ENCODE assay signal across 8 cellular contexts in the genomic region with DNA sequence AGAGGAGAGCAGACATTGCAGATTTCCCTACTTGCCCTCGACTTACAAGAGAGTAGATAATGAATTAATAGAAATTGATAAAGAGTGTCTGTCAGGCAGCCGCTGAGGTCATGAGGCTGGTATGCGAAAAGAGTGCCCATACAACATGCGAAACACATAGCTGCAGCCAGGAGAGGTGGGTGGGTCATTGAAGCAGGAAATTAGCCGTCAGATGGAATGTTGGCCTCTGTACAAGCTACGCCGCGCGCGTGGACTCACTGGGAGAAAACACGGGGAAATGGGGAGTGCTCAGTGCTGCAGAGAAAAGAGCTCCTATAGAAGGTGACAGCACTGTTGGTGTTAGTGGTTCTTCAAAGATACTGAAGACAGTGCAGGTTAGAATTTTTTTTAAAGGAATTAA.
DNase-seq lines count a peak whose midpoint lies in the region; ATAC-seq, FAIRE-seq and TF ChIP-seq lines count a peak whose summit lies in the region.

No MANE protein-coding gene starts in this region.

- H3K27ac Mint-ChIP-seq in HFFc6, result peak overlapping the region; percentile 82

- H3K9ac ChIP-seq in keratinocyte (ENCODE audit: control insufficient read depth, extremely low read depth, insufficient read depth, low read length) (peak overlapping the region; percentile 62), skeletal muscle satellite cell (ENCODE audit: low read depth, low read length) (peak overlapping the region; percentile 73)

- dilution Hi-C loops in keratinocyte (cut with MboI; ENCODE audit: extremely low pct_ligation_motif_present, low sequenced_read_pairs), result no loop called here

- no peak for ATAC-seq in GM18520 (IDR thresholded peaks at IDR 0.05; ENCODE audit: unreplicated experiment)
- no peak for ATAC-seq in GM18498 (IDR thresholded peaks at IDR 0.05; ENCODE audit: unreplicated experiment)
- no peak for ATAC-seq in GM21619 (IDR thresholded peaks at IDR 0.05; ENCODE audit: unreplicated experiment)

- TF ChIP-seq CTCF in HFFc6 (IDR thresholded peaks at IDR 0.05) (no peak), bronchial epithelial cell (IDR thresholded peaks at IDR 0.05; ENCODE audit: insufficient read depth, low read length, severe bottlenecking) (peak; percentile 35), keratinocyte (optimal IDR thresholded peaks at IDR 0.05 in 1 of 3, IDR thresholded peaks at IDR 0.05 in 1 of 3, conservative IDR thresholded peaks at IDR 0.05 in 1 of 3; ENCODE audit: extremely low read depth in 1 of 3, insufficient read depth in 2 of 3, low read length in 3 of 3) (peak in 2 of 3 experiments; percentile 17 to 34)

- H3K4me3 ChIP-seq in bronchial epithelial cell (ENCODE audit: low read depth, low read length) (no peak overlapping the region), keratinocyte (ENCODE audit: control insufficient read depth in 2 of 3, extremely low read depth in 1 of 3, insufficient read depth in 2 of 3, low read depth in 1 of 3, low read length in 3 of 3) (peak overlapping the region; percentile 35 to 81 (median 81)), skeletal muscle satellite cell (ENCODE audit: low read length) (peak overlapping the region; percentile 63)

- peaks cover 7% of the 10 kb centered on the region for H3K36me3 Mint-ChIP-seq in HFFc6 (ENCODE audit: low read depth)

- H3K27me3 Mint-ChIP-seq in HFFc6 (ENCODE audit: insufficient read depth), result peaks cover 4% of the 10 kb centered on the region; the same call in 1 of the 2 replicates

- no peaks in the 10 kb centered on the region for H3K9me3 Mint-ChIP-seq in HFFc6

- no peak for FAIRE-seq in bronchial epithelial cell (lab: Jason Lieb, UNC)
- peak; percentile 86 for FAIRE-seq in keratinocyte (lab: Jason Lieb, UNC)

- peak overlapping the region; percentile 88 for H3K4me2 ChIP-seq in keratinocyte (ENCODE audit: control insufficient read depth, extremely low read depth, insufficient read depth, low read depth, low read length)
- peak overlapping the region; percentile 83 for H3K4me2 ChIP-seq in skeletal muscle satellite cell (ENCODE audit: low read length)

- no peaks in the 10 kb centered on the region for H4K20me1 ChIP-seq in keratinocyte (ENCODE audit: control insufficient read depth, extremely low read depth, insufficient read depth, low read length)

- H3K9me1 ChIP-seq in keratinocyte (ENCODE audit: control insufficient read depth, extremely low read depth, insufficient read depth, low read length), result no peaks in the 10 kb centered on the region

- H3K79me2 ChIP-seq in keratinocyte (ENCODE audit: control insufficient read depth, insufficient read depth, low read length), result peaks cover 42% of the 10 kb centered on the region

- H3K4me1 Mint-ChIP-seq in HFFc6 (ENCODE audit: low read depth), result peaks cover 61% of the 10 kb centered on the region

- H2AFZ ChIP-seq in keratinocyte (ENCODE audit: control insufficient read depth, low read length), result peak overlapping the region; percentile 54

- peaks cover 19% of the 10 kb centered on the region for H3K4me1 ChIP-seq in keratinocyte (ENCODE audit: control insufficient read depth, extremely low read depth, insufficient read depth, low read length)
- peaks cover 23% of the 10 kb centered on the region for H3K4me1 ChIP-seq in skeletal muscle satellite cell (ENCODE audit: control insufficient read depth, insufficient read depth, low read length)

- peak; percentile 52 for DNase-seq in HFFc6
- DNase-seq in bronchial epithelial cell (ENCODE audit: low read depth), result peak; percentile 87
- peak; percentile 53 for DNase-seq in keratinocyte (ENCODE audit: low read depth, low spot score)
- DNase-seq in NAMALWA (ENCODE audit: low spot score), result no peak

- H3K36me3 ChIP-seq in bronchial epithelial cell (ENCODE audit: control insufficient read depth, insufficient read depth, low read length), result no peaks in the 10 kb centered on the region
- no peaks in the 10 kb centered on the region for H3K36me3 ChIP-seq in keratinocyte (ENCODE audit: control insufficient read depth in 2 of 2, extremely low read depth in 1 of 2, insufficient read depth in 2 of 2, low read length in 2 of 2)
- no peaks in the 10 kb centered on the region for H3K36me3 ChIP-seq in skeletal muscle satellite cell (ENCODE audit: insufficient read depth, low read length)

- no peaks in the 10 kb centered on the region for H3K27me3 ChIP-seq in bronchial epithelial cell (ENCODE audit: control insufficient read depth, insufficient read depth, low read length)
- H3K27me3 ChIP-seq in keratinocyte (ENCODE audit: control insufficient read depth, extremely low read depth, insufficient read depth, low read length), result no peaks in the 10 kb centered on the region
- H3K27me3 ChIP-seq in skeletal muscle satellite cell (ENCODE audit: control insufficient read depth, insufficient read depth, low read length), result no peaks in the 10 kb centered on the region

- H3K4me3 Mint-ChIP-seq in HFFc6, result peak overlapping the region; percentile 87

- H3K27ac ChIP-seq in keratinocyte (ENCODE audit: control insufficient read depth, insufficient read depth, low read length), result peak overlapping the region; percentile 77

- no peaks in the 10 kb centered on the region for H3K9me3 ChIP-seq in keratinocyte (ENCODE audit: control insufficient read depth, low read depth, low read length)
- no peaks in the 10 kb centered on the region for H3K9me3 ChIP-seq in skeletal muscle satellite cell (replicated peaks; ENCODE audit: low read length)
